ENCODE assay signal across 34 cellular contexts in genomic region chr11:4593739-4594138, GRCh38. TPM values are rescaled to one million over a fixed set of nuclear protein-coding genes. Genes with fewer than 3 reads are reported as not detected.
"Had no signal": no experiment of that assay in that cellular context is flagged by ENCODE, and none has a peak within 500 bp of the region (broad histone marks: within the 10 kb centered on the region; RNA-seq: fewer than 3 reads in every experiment).

OR52I1 (plus strand) TSS chr11:4594039; CDS start chr11:4594039, 0 bp downstream.

- H3K9me3 Mint-ChIP-seq: dendritic cell treated with granulocyte-macrophage colony-stimulating factor and Interleukin-4, amounts not matched to agents 40 ng/mL and 50 ng/mL, for 4 days; effector memory CD8-positive, alpha-beta T cell; endodermal cell; naive thymus-derived CD4-positive, alpha-beta T cell had no signal

- ATAC-seq: effector memory CD8-positive, alpha-beta T cell; esophagus mucosa; gastrocnemius medialis; heart right ventricle; left cardiac atrium; left lung; left ventricle myocardium superior; lower lobe of right lung; naive thymus-derived CD4-positive, alpha-beta T cell had no signal

- FAIRE-seq: endometrium, islet of Langerhans, keratinocyte had no signal

- H3K4me3 ChIP-seq: colonic mucosa, esophagus squamous epithelium, gastrocnemius medialis, heart right ventricle, left lung, lower lobe of right lung had no signal

- H3K4me1 Mint-ChIP-seq: endodermal cell had no signal

- H3K4me1 ChIP-seq: colonic mucosa, esophagus squamous epithelium, gastrocnemius medialis, left lung, lower lobe of right lung had no signal

- H3K4me3 Mint-ChIP-seq: dendritic cell treated with granulocyte-macrophage colony-stimulating factor and Interleukin-4, amounts not matched to agents 40 ng/mL and 50 ng/mL, for 4 days; effector memory CD8-positive, alpha-beta T cell; endodermal cell; naive thymus-derived CD4-positive, alpha-beta T cell had no signal

- H3K27ac Mint-ChIP-seq: dendritic cell treated with granulocyte-macrophage colony-stimulating factor and Interleukin-4, amounts not matched to agents 40 ng/mL and 50 ng/mL, for 4 days; effector memory CD8-positive, alpha-beta T cell; endodermal cell had no signal

- DNase-seq: colonic mucosa; cortex of kidney; effector CD8-positive, alpha-beta T cell; effector memory CD8-positive, alpha-beta T cell; endodermal cell; erythroblast; esophagus squamous epithelium; foreskin fibroblast; foreskin melanocyte; gastrocnemius medialis; glutamatergic neuron; head of caudate nucleus; heart right ventricle; hippocampal formation; left cardiac atrium; left lung; left ventricle myocardium superior; lower lobe of right lung; mesendoderm; midbrain; naive thymus-derived CD4-positive, alpha-beta T cell had no signal

- H3K36me3 ChIP-seq: colonic mucosa had no signal

- H3K27ac ChIP-seq: colonic mucosa, epithelial cell of prostate, esophagus squamous epithelium, gastrocnemius medialis, heart right ventricle, left lung, lower lobe of right lung had no signal

- H3K9me3 ChIP-seq: colonic mucosa, esophagus squamous epithelium, gastrocnemius medialis, heart right ventricle, left lung, lower lobe of right lung had no signal

- H3K27me3 ChIP-seq: colonic mucosa, esophagus squamous epithelium, gastrocnemius medialis, heart right ventricle, left lung had no signal

RNA-seq across cellular contexts. Expression of gene OR52I1, which starts in this region (rescaled TPM):
- total RNA-seq: colonic mucosa; dermis microvascular lymphatic vessel endothelial cell; endodermal cell; esophagus mucosa; esophagus squamous epithelium; gastrocnemius medialis; glomerular endothelial cell; heart right ventricle; kidney epithelial cell; left cardiac atrium; left lung; left ventricle myocardium superior; lower leg skin; lower lobe of right lung; lung microvascular endothelial cell; mononuclear cell; mucosa of gallbladder; naive thymus-derived CD4-positive, alpha-beta T cell had no signal
- polyA plus RNA-seq: heart right ventricle, keratinocyte had no signal
